In genomic region chrX:18983711-18984380, GRCh38 we compare ENCODE assay signal across 1 cellular context.
A peak's percentile ranks its signal among the peaks of the same experiment; 100 is the strongest.
TF ChIP-seq lines count a peak whose summit lies in the region.

A gene with protein sequence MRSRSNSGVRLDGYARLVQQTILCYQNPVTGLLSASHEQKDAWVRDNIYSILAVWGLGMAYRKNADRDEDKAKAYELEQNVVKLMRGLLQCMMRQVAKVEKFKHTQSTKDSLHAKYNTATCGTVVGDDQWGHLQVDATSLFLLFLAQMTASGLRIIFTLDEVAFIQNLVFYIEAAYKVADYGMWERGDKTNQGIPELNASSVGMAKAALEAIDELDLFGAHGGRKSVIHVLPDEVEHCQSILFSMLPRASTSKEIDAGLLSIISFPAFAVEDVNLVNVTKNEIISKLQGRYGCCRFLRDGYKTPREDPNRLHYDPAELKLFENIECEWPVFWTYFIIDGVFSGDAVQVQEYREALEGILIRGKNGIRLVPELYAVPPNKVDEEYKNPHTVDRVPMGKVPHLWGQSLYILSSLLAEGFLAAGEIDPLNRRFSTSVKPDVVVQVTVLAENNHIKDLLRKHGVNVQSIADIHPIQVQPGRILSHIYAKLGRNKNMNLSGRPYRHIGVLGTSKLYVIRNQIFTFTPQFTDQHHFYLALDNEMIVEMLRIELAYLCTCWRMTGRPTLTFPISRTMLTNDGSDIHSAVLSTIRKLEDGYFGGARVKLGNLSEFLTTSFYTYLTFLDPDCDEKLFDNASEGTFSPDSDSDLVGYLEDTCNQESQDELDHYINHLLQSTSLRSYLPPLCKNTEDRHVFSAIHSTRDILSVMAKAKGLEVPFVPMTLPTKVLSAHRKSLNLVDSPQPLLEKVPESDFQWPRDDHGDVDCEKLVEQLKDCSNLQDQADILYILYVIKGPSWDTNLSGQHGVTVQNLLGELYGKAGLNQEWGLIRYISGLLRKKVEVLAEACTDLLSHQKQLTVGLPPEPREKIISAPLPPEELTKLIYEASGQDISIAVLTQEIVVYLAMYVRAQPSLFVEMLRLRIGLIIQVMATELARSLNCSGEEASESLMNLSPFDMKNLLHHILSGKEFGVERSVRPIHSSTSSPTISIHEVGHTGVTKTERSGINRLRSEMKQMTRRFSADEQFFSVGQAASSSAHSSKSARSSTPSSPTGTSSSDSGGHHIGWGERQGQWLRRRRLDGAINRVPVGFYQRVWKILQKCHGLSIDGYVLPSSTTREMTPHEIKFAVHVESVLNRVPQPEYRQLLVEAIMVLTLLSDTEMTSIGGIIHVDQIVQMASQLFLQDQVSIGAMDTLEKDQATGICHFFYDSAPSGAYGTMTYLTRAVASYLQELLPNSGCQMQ (minus strand): TSS chrX:18984114. CDS start chrX:18983932, 182 bp downstream.

TF ChIP-seq in H1, 55 proteins besides CTCF, POLR2A, EP300 and RAD21 (continued from another document):
- TF ChIP-seq TAF1 (IDR thresholded peaks at IDR 0.05; ENCODE audit: low read depth, low read length) (no peak), KDM5A (IDR thresholded peaks at IDR 0.05; ENCODE audit: low read length) (no peak), BRCA1 (IDR thresholded peaks at IDR 0.05; ENCODE audit: low read depth, low read length) (no peak), FOSL1 (IDR thresholded peaks at IDR 0.05; ENCODE audit: insufficient read depth, low read depth, low read length) (no peak), ASH2L (IDR thresholded peaks at IDR 0.05; ENCODE audit: low read length) (peak; percentile 59)
